Comparison of ENCODE assay signal across 1 cellular context in genomic region chr17:78618264-78619066, GRCh38.
TF ChIP-seq lines count a peak whose summit lies in the region.

No MANE protein-coding gene starts in this region.

TF ChIP-seq in HepG2, 621 proteins besides CTCF, POLR2A, EP300 and RAD21:
- 0 out of 2 replicates have a peak, but pooled peaks have one; percentile 6 for TF ChIP-seq ZNF687 (CRISPR knock-in tag; IDR thresholded peaks at IDR 0.05)
- TF ChIP-seq CEBPB (IDR thresholded peaks at IDR 0.05; ENCODE audit: borderline replicate concordance, low read depth, low read length): 0 out of 2 replicates have a peak, but pooled peaks have one; percentile 31
- TF ChIP-seq ZBTB40 (IDR thresholded peaks at IDR 0.05): no peak
- TF ChIP-seq ZBTB40 (CRISPR knock-in tag; IDR thresholded peaks at IDR 0.05): no peak
